8 cellular contexts compared by ENCODE assay signal in the genomic region with DNA sequence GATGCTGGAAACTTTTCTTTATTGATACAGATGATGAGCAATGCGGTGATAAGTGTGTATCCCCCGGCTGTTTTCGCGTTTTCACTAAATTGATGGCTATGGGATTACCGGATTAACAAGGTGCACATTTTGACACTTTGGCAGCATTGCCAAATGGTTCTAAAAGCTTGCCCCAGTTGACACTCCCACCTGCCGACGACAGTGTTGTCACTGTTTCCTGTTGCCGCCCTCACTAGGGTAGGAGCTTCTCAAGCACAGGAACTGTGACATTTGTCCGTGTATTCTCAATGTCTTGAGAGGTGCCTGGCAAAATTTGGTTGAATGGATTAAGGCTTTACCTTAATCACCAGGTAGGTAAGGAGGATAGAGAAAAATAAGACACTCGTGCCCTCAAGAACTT. TPM values are rescaled to one million over a fixed set of nuclear protein-coding genes. Genes with fewer than 3 reads are reported as not detected.
DNase-seq lines count a peak whose midpoint lies in the region; ATAC-seq and TF ChIP-seq lines count a peak whose summit lies in the region.

No MANE protein-coding gene starts in this region.

- H3K27ac ChIP-seq in PC-9: peak overlapping the region; percentile 55
- peak overlapping the region in 3 of 4 donors; percentile 22 to 34 (median 28) for H3K27ac ChIP-seq in sigmoid colon

- no peak overlapping the region for H3K4me3 Mint-ChIP-seq in mesothelial cell of epicardium

- peak overlapping the region; percentile 66 for H3K4me2 ChIP-seq in PC-9

- no peaks in the 10 kb centered on the region for H3K36me3 ChIP-seq in PC-9 (ENCODE audit: low read depth)
- H3K36me3 ChIP-seq in sigmoid colon: peaks cover 0 to 20% (median 4%) of the 10 kb centered on the region in 4 donors

- TF ChIP-seq POLR2A in GM18505 (IDR thresholded peaks at IDR 0.05; ENCODE audit: borderline replicate concordance, extremely low read depth, insufficient read depth, insufficient read length): peak; percentile 43
- no peak for TF ChIP-seq POLR2A in sigmoid colon (IDR thresholded peaks at IDR 0.05)

- 0 out of 2 replicates have a peak overlapping the region, but pooled peaks have one; percentile 14 for H3K4me3 ChIP-seq in PC-9
- no peak overlapping the region for H3K4me3 ChIP-seq in sigmoid colon

- no peaks in the 10 kb centered on the region; the same call in 1 of the 2 replicates for H3K9me2 ChIP-seq in PC-9 (ENCODE audit: insufficient read depth)

- 16 to 36% methylated on average over 10 of the region's 10 CpGs for WGBS in sigmoid colon, 2 donors

- CTCF ChIA-PET in PC-9 (lab: Charles Lee): interaction anchor here (0.6 to 1.0 kb wide), 2 partner anchors 50 to 75 kb away, joined by 4 read pairs; no protein-coding TSS in a partner anchor

- BruUV-seq in PC-9 (replicated peaks; lab: Mats Ljungman, UMichigan): no TSS peak

- no peak overlapping the region for H2AFZ ChIP-seq in PC-9

- no peaks in the 10 kb centered on the region for H3K9me3 Mint-ChIP-seq in mesothelial cell of epicardium

- no peak for TF ChIP-seq CTCF in PC-9 (conservative IDR thresholded peaks at IDR 0.05)
- TF ChIP-seq CTCF in sigmoid colon (IDR thresholded peaks at IDR 0.05): no peak
- no peak for TF ChIP-seq CTCF in mesothelial cell of epicardium (IDR thresholded peaks at IDR 0.05; ENCODE audit: unreplicated experiment)

- no peak for TF ChIP-seq EP300 in sigmoid colon (IDR thresholded peaks at IDR 0.05)

- no peaks in the 10 kb centered on the region for H4K20me1 ChIP-seq in PC-9 (ENCODE audit: insufficient read depth)

- H3K4me1 ChIP-seq in PC-9 (replicated peaks; ENCODE audit: insufficient read depth) (peaks cover 66% of the 10 kb centered on the region), sigmoid colon (peaks cover 0 to 14% (median 12%) of the 10 kb centered on the region in 4 donors)

- no peak overlapping the region for H3K27ac Mint-ChIP-seq in mesothelial cell of epicardium

- H3K36me3 Mint-ChIP-seq in mesothelial cell of epicardium: peaks cover 4% of the 10 kb centered on the region

- H3K27me3 ChIP-seq in PC-9 (ENCODE audit: insufficient read depth, low read depth) (no peaks in the 10 kb centered on the region), sigmoid colon (no peaks in the 10 kb centered on the region)

- DNase-seq in PC-9 (peak in 1 of 2 experiments; percentile 31), sigmoid colon (peak; percentile 51), NCI-H2227 treated with DMSO at 0.1 percent for 48 hours (lab: John Stamatoyannopoulos, UW) (no peak), mesothelial cell of epicardium (ENCODE audit: low spot score in 2 of 2, unreplicated experiment in 2 of 2) (no peak), mucosa of gallbladder (ENCODE audit: low spot score) (no peak)
- peak; percentile 73 for DNase-seq in activated naive CD4-positive, alpha-beta T cell treated with Interleukin-2 at 50 U/mL for 16 hours

- intact Hi-C loops in PC-9 (cut with micrococcal nuclease; ENCODE audit: unreplicated experiment) (loop anchor here (2.0 to 5.0 kb wide), 2 partner anchors 182 to 240 kb away; no protein-coding TSS in a partner anchor), sigmoid colon (cut with DNase I) (loop anchor here (5.0 kb wide), 1 partner anchor 242 kb away; no protein-coding TSS in a partner anchor)

- H3K9me3 ChIP-seq in PC-9 (ENCODE audit: insufficient read depth, low read depth) (no peaks in the 10 kb centered on the region), sigmoid colon (no peaks in the 10 kb centered on the region)

- no peaks in the 10 kb centered on the region for H3K27me3 Mint-ChIP-seq in mesothelial cell of epicardium (ENCODE audit: low read depth)

- H3F3A ChIP-seq in PC-9 (ENCODE audit: insufficient read depth, low read depth): peaks cover 56% of the 10 kb centered on the region

- H3K4me1 Mint-ChIP-seq in mesothelial cell of epicardium: peaks cover 15% of the 10 kb centered on the region

- H3K79me2 ChIP-seq in PC-9 (ENCODE audit: low read depth): no peaks in the 10 kb centered on the region

- ATAC-seq in GM18505 (IDR thresholded peaks at IDR 0.05; ENCODE audit: unreplicated experiment) (no peak), HG02852 (IDR thresholded peaks at IDR 0.05; ENCODE audit: unreplicated experiment) (no peak)

- POLR2A ChIA-PET in PC-9 (lab: Charles Lee; ENCODE audit: unreplicated experiment): interaction anchor here (0.5 kb wide), 1 partner anchor 75 kb away, joined by 3 read pairs; no protein-coding TSS in a partner anchor

RNA-seq across cellular contexts. Expression of a gene that starts 9.8 kb away (rescaled TPM):
- total RNA-seq in PC-9 (2021) (141 and 146 TPM in 2 replicates), sigmoid colon (1 to 10 TPM; 1.8 to 3.6 (median 2.8) TPM), mesothelial cell of epicardium (18.6 to 23.4 TPM (median 20.6 TPM) in 3 replicates), mucosa of gallbladder (72.2 TPM)
- polyA plus RNA-seq in sigmoid colon: 100 to 1,000 TPM; 110 to 159 (median 151) TPM

Comparison
In these comparisons a context has a peak if more than half of its experiments do, and no peak if none do; other contexts are left out.
1. DNase-seq: peak in activated naive CD4-positive, alpha-beta T cell treated with Interleukin-2 at 50 U/mL for 16 hours (single experiment) and sigmoid colon (single experiment); none in NCI-H2227 treated with DMSO at 0.1 percent for 48 hours (single experiment), mesothelial cell of epicardium (0 of 2) and mucosa of gallbladder (single experiment).